23 cellular contexts compared by ENCODE assay signal in the genomic region with DNA sequence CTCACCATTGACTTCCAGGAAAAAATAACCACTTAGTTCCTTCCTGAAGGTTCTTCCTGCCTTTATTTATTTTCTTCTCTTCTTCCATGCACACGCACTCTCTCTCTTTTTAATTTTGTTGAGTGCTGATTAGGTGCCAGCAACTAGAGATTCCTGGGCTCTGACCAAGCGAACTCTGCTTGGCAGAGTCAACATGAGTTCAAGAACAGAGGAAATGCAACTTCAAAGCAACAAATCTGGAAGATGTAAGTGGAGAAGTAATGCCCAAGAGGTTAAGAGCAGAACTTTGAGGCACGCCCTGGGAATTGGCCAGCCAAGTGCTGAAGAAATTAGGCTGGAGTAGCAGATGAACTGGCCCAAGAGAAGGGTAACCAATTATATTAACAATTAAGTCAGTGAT. TPM values are rescaled to one million over a fixed set of nuclear protein-coding genes. Genes with fewer than 3 reads are reported as not detected.
"Had no signal": no experiment of that assay in that cellular context is flagged by ENCODE, and none has a peak within 500 bp of the region (broad histone marks: within the 10 kb centered on the region; RNA-seq: fewer than 3 reads in every experiment).

No MANE protein-coding gene starts in this region.

- H3K4me3 ChIP-seq: MG63 had no signal

- H3K9ac ChIP-seq: SK-N-SH had no signal

- H3K9me3 ChIP-seq: MG63, SK-N-SH had no signal

- H3K27me3 ChIP-seq: MG63 had no signal

- H3K36me3 ChIP-seq: MG63 had no signal

- H3K4me2 ChIP-seq: SK-N-SH had no signal

- DNase-seq: Karpas-422, KG1, MG63, NCI-H1092, NCI-H1105 treated with DMSO at 0.1 percent for 48 hours, NCI-H1417 treated with DMSO at 0.1 percent for 48 hours, NCI-H146, NCI-H1694 treated with DMSO at 0.1 percent for 48 hours, NCI-H1930, NCI-H2081, NCI-H2107, NCI-H2171 treated with DMSO at 0.1 percent for 48 hours, NCI-H345, NCI-H446 treated with DMSO at 0.1 percent for 48 hours, NCI-H510A treated with DMSO at 0.1 percent for 48 hours, NCI-H526, NCI-H82, Right ventricle myocardium superior, RPMI8226, SIG-M5, SK-N-SH, SW 1271 had no signal

RNA-seq across cellular contexts. Expression of a gene that starts 8.5 kb away (rescaled TPM):
- total RNA-seq: HT-29 had no signal
